8 cellular contexts compared by ENCODE assay signal in genomic region chr2:42770288-42771131, GRCh38. TPM values are rescaled to one million over a fixed set of nuclear protein-coding genes. Genes with fewer than 3 reads are reported as not detected.
A peak's percentile ranks its signal among the peaks of the same experiment; 100 is the strongest.
DNase-seq lines count a peak whose midpoint lies in the region; ATAC-seq and TF ChIP-seq lines count a peak whose summit lies in the region.

No MANE protein-coding gene starts in this region.

- no peaks in the 10 kb centered on the region for H3K4me1 ChIP-seq in vagina

- TF ChIP-seq CTCF in astrocyte of the cerebellum (IDR thresholded peaks at IDR 0.05; ENCODE audit: low read depth, low read length, missing control alignments) (peak; percentile 48), vagina (IDR thresholded peaks at IDR 0.05) (peak in 1 of 3 experiments; percentile 23)

- H3K9me3 ChIP-seq in vagina, result no peaks in the 10 kb centered on the region

- no peaks in the 10 kb centered on the region for H3K36me3 ChIP-seq in vagina

- no peak for TF ChIP-seq POLR2A in vagina (IDR thresholded peaks at IDR 0.05)

- ATAC-seq in GM21825 (IDR thresholded peaks at IDR 0.05; ENCODE audit: unreplicated experiment) (peak; percentile 54), left colon (peak; percentile 56), GM18870 (IDR thresholded peaks at IDR 0.05; ENCODE audit: unreplicated experiment) (no peak)

- H3K4me3 ChIP-seq in astrocyte of the cerebellum (ENCODE audit: low read depth, low read length) (no peak overlapping the region), vagina (no peak overlapping the region)

- peak; percentile 82 for DNase-seq in DMS 273 (lab: John Stamatoyannopoulos, UW; ENCODE audit: unreplicated experiment)
- DNase-seq in NCI-H146 treated with DMSO at 0.1 percent for 48 hours (lab: John Stamatoyannopoulos, UW; ENCODE audit: unreplicated experiment), result peak; percentile 4
- peak; percentile 8 for DNase-seq in astrocyte of the cerebellum (ENCODE audit: low read depth)
- no peak for DNase-seq in left colon
- peak; percentile 75 to 92 for DNase-seq in vagina (ENCODE audit: extremely low spot score in 2 of 2)
- no peak for DNase-seq in NCI-H187 treated with DMSO at 0.1 percent for 48 hours (lab: John Stamatoyannopoulos, UW)

- intact Hi-C loops in left colon (cut with DNase I, micrococcal nuclease), result no loop called here
- intact Hi-C loops in vagina (cut with DNase I), result no loop called here

- in situ Hi-C loops in astrocyte of the cerebellum (cut with HindIII; ENCODE audit: low sequenced_read_pairs), result no loop called here

- no peak overlapping the region for H3K27ac ChIP-seq in vagina

- no peaks in the 10 kb centered on the region for H3K27me3 ChIP-seq in vagina

RNA-seq across cellular contexts. Expression of gene OXER1, which starts 6.6 kb away (rescaled TPM):
- total RNA-seq in left colon, result 1 to 10 TPM; 2.9 to 4.1 TPM
- 1.2 TPM for total RNA-seq in vagina

RNA-seq across cellular contexts. Expression of gene HAAO, which starts 21.9 kb away (rescaled TPM):
- 10 to 100 TPM; 18.9 to 19.2 TPM for total RNA-seq in left colon
- total RNA-seq in vagina, result 5.9 TPM

Comparison
In these comparisons a context has a peak if more than half of its experiments do, and no peak if none do; other contexts are left out.
1. DNase-seq: peak in DMS 273 (single experiment), NCI-H146 treated with DMSO at 0.1 percent for 48 hours (single experiment), astrocyte of the cerebellum (single experiment) and vagina (2 of 2); none in left colon (0 of 2) and NCI-H187 treated with DMSO at 0.1 percent for 48 hours (single experiment).